ENCODE assay signal across 20 cellular contexts in the genomic region with DNA sequence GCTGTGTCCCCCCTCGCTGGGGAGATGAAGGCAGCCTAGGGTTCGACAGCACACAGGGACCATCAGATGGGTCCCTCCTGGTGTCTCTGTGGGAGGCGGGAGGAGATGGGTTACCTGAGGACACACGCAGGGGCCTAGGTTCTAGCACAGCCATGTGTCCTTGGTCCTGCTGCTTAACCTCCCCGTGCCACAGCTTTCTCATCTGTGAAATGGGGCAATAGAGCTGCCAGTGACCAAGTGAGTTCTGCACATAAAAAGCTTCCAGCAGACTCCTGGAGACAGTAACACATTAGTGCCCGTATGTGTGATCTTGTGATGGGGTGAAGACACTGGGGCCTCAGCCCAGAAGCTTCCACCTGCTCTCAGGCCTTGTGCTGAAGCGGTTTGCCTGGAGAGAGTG.
DNase-seq lines count a peak whose midpoint lies in the region; ATAC-seq, FAIRE-seq and TF ChIP-seq lines count a peak whose summit lies in the region.
"Had no signal": no experiment of that assay in that cellular context is flagged by ENCODE, and none has a peak within 500 bp of the region (broad histone marks: within the 10 kb centered on the region; RNA-seq: fewer than 3 reads in every experiment).

No MANE protein-coding gene starts in this region.

- POLR2A ChIA-PET in HepG2 (lab: Yijun Ruan, JAX), result interaction anchor here (3.5 to 4.0 kb wide), 3 partner anchors 13 to 35 kb away, joined by 40 to 205 read pairs (median 127); no protein-coding TSS in a partner anchor

- 95% methylated on average over 7 of the region's 7 CpGs for WGBS in HepG2 (ENCODE audit: low lambda C conversion rate)
- WGBS in right lobe of liver (ENCODE audit: insufficient coverage, low coverage, low lambda C conversion rate, missing lambda C conversion rate), result 89% methylated on average over 3 of the region's 7 CpGs
- WGBS in neuronal stem cell (ENCODE audit: extremely low coverage in 2 of 2, insufficient read length in 2 of 2, insufficient replicate concordance in 1 of 2), 2 donors, result no CpG with 5 or more reads among the region's 7 CpGs

- H3K4me2 ChIP-seq in HepG2 (ENCODE audit: low read depth, low read length) (no peak overlapping the region), neuronal stem cell (ENCODE audit: insufficient read depth, low read length, poor library complexity, severe bottlenecking) (no peak overlapping the region)

- no peak overlapping the region for H4K91ac ChIP-seq in neuronal stem cell (ENCODE audit: low read depth, low read length, poor library complexity)

- peak overlapping the region; percentile 4 for H3K23ac ChIP-seq in neuronal stem cell (ENCODE audit: low read depth, low read length, poor library complexity)

- H3K4me1 ChIP-seq in HepG2 (ENCODE audit: insufficient read depth, low read length) (peaks cover 69% of the 10 kb centered on the region), right lobe of liver (peaks cover 0 to 38% (median 17%) of the 10 kb centered on the region in 4 donors), neuronal stem cell (ENCODE audit: control insufficient read depth in 2 of 2, insufficient read depth in 1 of 2, low read depth in 1 of 2, low read length in 2 of 2) (peaks cover 27 to 44% of the 10 kb centered on the region in 2 donors)

- no peaks in the 10 kb centered on the region for H3K79me2 ChIP-seq in HepG2 (ENCODE audit: insufficient read depth, low read length)

- in situ Hi-C loops in HepG2 (cut with HindIII; ENCODE audit: extremely low pct_ligation_motif_present, low pct_unique_long_range_greater_than_20kb), result loop anchor here (5.0 kb wide), 1 partner anchor 35 kb away; no protein-coding TSS in a partner anchor

- peaks cover 0 to 4% (median 2%) of the 10 kb centered on the region in 5 experiments for H3K9me3 Mint-ChIP-seq in brain

- H3K4me3 ChIP-seq in HepG2 (replicated peaks in 1 of 3; ENCODE audit: insufficient read depth in 1 of 3, low read depth in 2 of 3, low read length in 3 of 3) (no peak overlapping the region), right lobe of liver (no peak overlapping the region), neuronal stem cell (ENCODE audit: low read length in 2 of 2) (no peak overlapping the region), MG63 (no peak overlapping the region)
- H3K4me3 ChIP-seq: BLaER1, GM12878 had no signal

- H3K4ac ChIP-seq in neuronal stem cell (ENCODE audit: low read length), result no peak overlapping the region

- no peak for TF ChIP-seq RAD21 in HepG2 (CRISPR knock-in tag; IDR thresholded peaks at IDR 0.05)

- TF ChIP-seq EP300 in HepG2 (IDR thresholded peaks at IDR 0.05; ENCODE audit: low read depth in 2 of 2, low read length in 2 of 2), result no peak
- TF ChIP-seq EP300 in HepG2 (CRISPR knock-in tag; IDR thresholded peaks at IDR 0.05; ENCODE audit: borderline replicate concordance), result no peak

- H3K9me3 ChIP-seq in HepG2 (ENCODE audit: low read length), result no peaks in the 10 kb centered on the region
- no peaks in the 10 kb centered on the region for H3K9me3 ChIP-seq in right lobe of liver
- peaks cover 0 to 2% of the 10 kb centered on the region in 2 donors for H3K9me3 ChIP-seq in neuronal stem cell (replicated peaks in 1 of 2; ENCODE audit: control insufficient read depth in 2 of 2, insufficient read depth in 1 of 2, low read depth in 1 of 2, low read length in 2 of 2)
- H3K9me3 ChIP-seq in MG63, result no peaks in the 10 kb centered on the region
- H3K9me3 ChIP-seq: BLaER1 had no signal

- CTCF ChIA-PET in HepG2 (lab: Yijun Ruan, JAX; ENCODE audit: low intra/inter-chr PET ratio, low total read pairs), result no interaction called here

- no peak overlapping the region for H3K18ac ChIP-seq in neuronal stem cell (ENCODE audit: low read length)

- no peak for ATAC-seq in HepG2
- ATAC-seq in right lobe of liver, result no peak
- ATAC-seq in HG03039 (IDR thresholded peaks at IDR 0.05; ENCODE audit: unreplicated experiment), result no peak
- ATAC-seq: GM12878 had no signal

- H3K36me3 Mint-ChIP-seq in brain, result peaks cover 11% of the 10 kb centered on the region
- H3K36me3 Mint-ChIP-seq: CD14-positive monocyte; CD4-positive, alpha-beta memory T cell; IgD-negative memory B cell had no signal

- no TSS peak for BruUV-seq in HepG2 (replicated peaks; lab: Mats Ljungman, UMichigan)

- no peaks in the 10 kb centered on the region for H3K36me3 ChIP-seq in HepG2 (replicated peaks in 1 of 2; ENCODE audit: control insufficient read depth in 1 of 2, insufficient read depth in 2 of 2, low read length in 2 of 2)
- H3K36me3 ChIP-seq in right lobe of liver, result no peaks in the 10 kb centered on the region
- no peaks in the 10 kb centered on the region for H3K36me3 ChIP-seq in neuronal stem cell (replicated peaks in 1 of 2; ENCODE audit: control insufficient read depth in 2 of 2, insufficient read depth in 2 of 2, low read length in 2 of 2)
- H3K36me3 ChIP-seq in MG63, result no peaks in the 10 kb centered on the region

- TF ChIP-seq POLR2A in HepG2 (IDR thresholded peaks at IDR 0.05; ENCODE audit: insufficient read depth in 1 of 2, low read depth in 2 of 2, low read length in 2 of 2) (no peak), right lobe of liver (IDR thresholded peaks at IDR 0.05) (no peak)

- TF ChIP-seq CTCF in HepG2 (CRISPR knock-in tag; IDR thresholded peaks at IDR 0.05) (no peak), right lobe of liver (IDR thresholded peaks at IDR 0.05) (no peak), brain (conservative IDR thresholded peaks at IDR 0.05) (no peak)

- H3K27ac Mint-ChIP-seq in brain, result peak overlapping the region; percentile 6 to 90 (median 44)
- H3K27ac Mint-ChIP-seq: IgD-negative memory B cell had no signal

- H2AFZ ChIP-seq in HepG2 (ENCODE audit: low read length), result no peak overlapping the region
- peak overlapping the region; percentile 54 for H2AFZ ChIP-seq in neuronal stem cell (ENCODE audit: low read length)

- no peak overlapping the region for H2AK5ac ChIP-seq in neuronal stem cell (ENCODE audit: low read depth, low read length)

- H4K8ac ChIP-seq in neuronal stem cell (ENCODE audit: low read depth, low read length), result no peak overlapping the region

- H2BK12ac ChIP-seq in neuronal stem cell (ENCODE audit: low read length), result no peak overlapping the region

- H3K14ac ChIP-seq in neuronal stem cell (ENCODE audit: low read length), result no peak overlapping the region

- no peaks in the 10 kb centered on the region for H4K20me1 ChIP-seq in HepG2 (ENCODE audit: insufficient read depth, low read length)

- H3K4me3 Mint-ChIP-seq in brain, result peak overlapping the region in 1 of 5 experiments; percentile 5
- H3K4me3 Mint-ChIP-seq: CD14-positive monocyte; CD4-positive, alpha-beta memory T cell; H9; IgD-negative memory B cell had no signal

- intact Hi-C loops in HepG2 (cut with micrococcal nuclease; ENCODE audit: unreplicated experiment) (no loop called here), right lobe of liver (cut with DNase I) (loop anchor here in 1 of 2 donors (5.0 kb wide), 1 partner anchor 45 kb away; no protein-coding TSS in a partner anchor)

- no peaks in the 10 kb centered on the region for H3K27me3 ChIP-seq in HepG2 (ENCODE audit: control insufficient read depth in 1 of 2, insufficient read depth in 2 of 2, low read length in 2 of 2)
- H3K27me3 ChIP-seq in right lobe of liver, result no peaks in the 10 kb centered on the region
- H3K27me3 ChIP-seq in neuronal stem cell (ENCODE audit: control insufficient read depth in 3 of 3, insufficient read depth in 3 of 3, low read depth in 1 of 3, low read length in 3 of 3), result no peaks in the 10 kb centered on the region
- no peaks in the 10 kb centered on the region for H3K27me3 ChIP-seq in MG63
- H3K27me3 ChIP-seq: BLaER1 had no signal

- H3K4me1 Mint-ChIP-seq in brain, result peaks cover 76% of the 10 kb centered on the region
- H3K4me1 Mint-ChIP-seq: CD14-positive monocyte, IgD-negative memory B cell had no signal

- H2BK5ac ChIP-seq in neuronal stem cell (ENCODE audit: low read length), result no peak overlapping the region

- H3K9ac ChIP-seq in HepG2 (ENCODE audit: insufficient read depth, low read depth, low read length) (no peak overlapping the region), neuronal stem cell (ENCODE audit: low read depth, low read length, poor library complexity) (no peak overlapping the region)
- H3K9ac ChIP-seq: BLaER1 had no signal

- H3K27me3 Mint-ChIP-seq in brain, result no peaks in the 10 kb centered on the region
- H3K27me3 Mint-ChIP-seq: CD4-positive, alpha-beta memory T cell had no signal

- no peaks in the 10 kb centered on the region for H3K79me1 ChIP-seq in neuronal stem cell (ENCODE audit: low read depth, low read length)

- H3K27ac ChIP-seq in HepG2 (ENCODE audit: extremely low read length, insufficient read depth, low read length) (peak overlapping the region; percentile 4), right lobe of liver (no peak overlapping the region), neuronal stem cell (replicated peaks; ENCODE audit: low read length) (no peak overlapping the region)
- H3K27ac ChIP-seq: 22Rv1 had no signal

- no peak for FAIRE-seq in HepG2 (lab: Jason Lieb, UNC)
- FAIRE-seq: GM12878, H1 had no signal

- no peak overlapping the region for H2BK120ac ChIP-seq in neuronal stem cell (ENCODE audit: low read depth, low read length)

- H2BK15ac ChIP-seq in neuronal stem cell (ENCODE audit: low read length), result no peak overlapping the region

- no peak for DNase-seq in HepG2 (ENCODE audit: low spot score)
- DNase-seq in right lobe of liver, result no peak
- DNase-seq in neuronal stem cell (ENCODE audit: low spot score), result no peak
- DNase-seq in MG63, result no peak
- DNase-seq in NCI-H2171 (lab: John Stamatoyannopoulos, UW), result no peak
- DNase-seq in NCI-H2107 treated with DMSO at 0.1 percent for 48 hours (lab: John Stamatoyannopoulos, UW; ENCODE audit: unreplicated experiment), result no peak
- DNase-seq: Calu3; CD4-positive, alpha-beta memory T cell; DMS53; DND-41; EL; H9 had no signal

TF ChIP-seq in HepG2, 621 proteins besides CTCF, POLR2A, EP300 and RAD21 (continues in another document):
- TF ChIP-seq ZMYM2 (CRISPR knock-in tag; IDR thresholded peaks at IDR 0.05) (peak; percentile 57; the same call in 1 of the 2 replicates), MYC (CRISPR knock-in tag; IDR thresholded peaks at IDR 0.05; ENCODE audit: borderline replicate concordance) (0 out of 2 replicates have a peak, but pooled peaks have one; percentile 15)
- TF ChIP-seq, protein P1, sequence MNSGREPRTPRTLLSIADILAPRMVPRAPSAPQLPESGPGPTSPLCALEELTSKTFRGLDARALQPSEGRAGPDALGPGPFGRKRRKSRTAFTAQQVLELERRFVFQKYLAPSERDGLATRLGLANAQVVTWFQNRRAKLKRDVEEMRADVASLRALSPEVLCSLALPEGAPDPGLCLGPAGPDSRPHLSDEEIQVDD (CRISPR knock-in tag; IDR thresholded peaks at IDR 0.05; ENCODE audit: borderline replicate concordance), result 0 out of 2 replicates have a peak, but pooled peaks have one; percentile 29
